21 cellular contexts compared by ENCODE assay signal in genomic region chr20:46324379-46324778, GRCh38. TPM values are rescaled to one million over a fixed set of nuclear protein-coding genes. Genes with fewer than 3 reads are reported as not detected.
"Had no signal": no experiment of that assay in that cellular context is flagged by ENCODE, and none has a peak within 500 bp of the region (broad histone marks: within the 10 kb centered on the region; RNA-seq: fewer than 3 reads in every experiment).

No MANE protein-coding gene starts in this region.

- H3K4me3 ChIP-seq: PC-9, SK-N-MC had no signal

- ATAC-seq: activated naive CD8-positive, alpha-beta T cell treated with anti-CD3 and anti-CD28 coated beads, Interleukin-2, amount 50 U/mL, for 24 hours; activated T-cell treated with anti-CD3 and anti-CD28 coated beads, Interleukin-2, amount 50 U/mL, for 4 hours had no signal

- FAIRE-seq: astrocyte, TTC549 had no signal

- DNase-seq: activated B cell treated with CpG ODN at 0.5 μM for 24 hours; activated CD4-positive, alpha-beta T cell treated with anti-CD3 and anti-CD28 coated beads for 1 hour; activated CD8-positive, alpha-beta memory T cell treated with anti-CD3 and anti-CD28 coated beads for 24 hours; activated effector memory CD4-positive, alpha-beta T cell treated with anti-CD3 and anti-CD28 coated beads, Interleukin-2, amount 50 U/mL, for 16 hours; activated naive CD4-positive, alpha-beta T cell treated with Interleukin-2 at 50 U/mL for 16 hours; activated naive CD8-positive, alpha-beta T cell treated with anti-CD3 and anti-CD28 coated beads, Interleukin-2, amount 50 U/mL, for 24 hours; activated T-cell treated with anti-CD3 and anti-CD28 coated beads, Interleukin-2, amount 50 U/mL, for 4 hours; amniotic stem cell; NCI-H1092; NCI-H2029 treated with DMSO at 0.1 percent for 48 hours; NCI-H510A; T-cell; T-helper 2 cell; T1000 had no signal

RNA-seq across cellular contexts. Expression of gene CDH22, which starts 16.1 kb away (rescaled TPM):
- total RNA-seq: activated CD4-positive, alpha-beta memory T cell treated with anti-CD3 and anti-CD28 coated beads for 36 hours; activated CD4-positive, alpha-beta T cell treated with anti-CD3 and anti-CD28 coated beads, Interleukin-2, amount 10 ng/mL, durations not matched to agents 24 days and 14 days; activated T-cell treated with anti-CD3 and anti-CD28 coated beads, Interleukin-2, amount 50 U/mL, for 4 hours; astrocyte; MCF 10A; PC-9; T-cell had no signal
